Comparison of ENCODE assay signal across 8 cellular contexts in genomic region chr6:44072959-44073611, GRCh38. TPM values are rescaled to one million over a fixed set of nuclear protein-coding genes. Genes with fewer than 3 reads are reported as not detected.
DNase-seq lines count a peak whose midpoint lies in the region; ATAC-seq, FAIRE-seq and TF ChIP-seq lines count a peak whose summit lies in the region.

No MANE protein-coding gene starts in this region.

- no peak for TF ChIP-seq CTCF in bronchial epithelial cell (IDR thresholded peaks at IDR 0.05; ENCODE audit: insufficient read depth, low read length, severe bottlenecking)

- peak; percentile 46 to 75 (median 56) for DNase-seq in T-helper 1 cell
- DNase-seq in bronchial epithelial cell (ENCODE audit: low read depth): peak; percentile 67
- DNase-seq in stimulated activated CD4-positive, alpha-beta T cell treated with anti-CD3 and anti-CD28 coated beads, Interleukin-2, amount 100 ng/mL, for 48 hours: peak; percentile 88 to 89
- DNase-seq in NCI-H524 treated with DMSO at 0.1 percent for 48 hours (lab: John Stamatoyannopoulos, UW): no peak
- DNase-seq in UCSD-AML1 (lab: John Stamatoyannopoulos, UW; ENCODE audit: unreplicated experiment): no peak

- no peaks in the 10 kb centered on the region for H3K36me3 ChIP-seq in bronchial epithelial cell (ENCODE audit: control insufficient read depth, insufficient read depth, low read length)

- peak overlapping the region; percentile 65 for H3K27ac ChIP-seq in layer of hippocampus (ENCODE audit: low read depth, low read length)

- FAIRE-seq in bronchial epithelial cell (lab: Jason Lieb, UNC): no peak

- H3K27me3 ChIP-seq in bronchial epithelial cell (ENCODE audit: control insufficient read depth, insufficient read depth, low read length) (no peaks in the 10 kb centered on the region), layer of hippocampus (ENCODE audit: control insufficient read depth, insufficient read depth, low read length) (no peaks in the 10 kb centered on the region)

- peak overlapping the region; percentile 39 for H3K4me3 ChIP-seq in bronchial epithelial cell (ENCODE audit: low read depth, low read length)

- ATAC-seq in GM18858 (IDR thresholded peaks at IDR 0.05; ENCODE audit: unreplicated experiment) (peak; percentile 33), HG03039 (IDR thresholded peaks at IDR 0.05; ENCODE audit: unreplicated experiment) (peak; percentile 44)

RNA-seq across cellular contexts. Expression of gene MRPL14, which starts 54.2 kb away (rescaled TPM):
- total RNA-seq in bronchial epithelial cell: 66.3 and 90.0 TPM in 2 replicates

RNA-seq across cellular contexts. Expression of gene TMEM63B, which starts 54.3 kb away (rescaled TPM):
- total RNA-seq in bronchial epithelial cell: 27.4 and 40.3 TPM in 2 replicates

Comparison
In these comparisons a context has a peak if more than half of its experiments do, and no peak if none do; other contexts are left out.
1. DNase-seq: peak in T-helper 1 cell (5 of 5), bronchial epithelial cell (single experiment) and stimulated activated CD4-positive, alpha-beta T cell treated with anti-CD3 and anti-CD28 coated beads, Interleukin-2, amount 100 ng/mL, for 48 hours (2 of 2); none in NCI-H524 treated with DMSO at 0.1 percent for 48 hours (single experiment) and UCSD-AML1 (single experiment).